Comparison of ENCODE assay signal across 20 cellular contexts in the genomic region with DNA sequence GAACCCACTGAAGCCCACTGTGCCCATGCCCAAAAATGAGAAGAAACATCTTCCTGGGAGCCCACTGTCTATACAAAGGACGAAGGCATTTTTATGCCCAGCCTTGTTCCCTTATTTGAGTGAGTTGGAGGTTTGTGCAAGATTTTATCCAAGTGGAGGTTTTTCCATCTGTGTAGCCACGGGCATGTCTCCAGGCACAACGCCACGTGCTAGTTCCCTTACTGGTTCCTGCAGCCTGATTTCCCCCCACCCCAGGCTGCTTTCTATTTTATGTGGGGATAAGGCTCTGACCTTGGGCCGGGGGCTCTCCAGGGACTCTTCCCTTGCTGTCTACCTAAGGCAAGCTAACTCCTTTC. TPM values are rescaled to one million over a fixed set of nuclear protein-coding genes. Genes with fewer than 3 reads are reported as not detected.
DNase-seq lines count a peak whose midpoint lies in the region; ATAC-seq and TF ChIP-seq lines count a peak whose summit lies in the region.
"Had no signal": no experiment of that assay in that cellular context is flagged by ENCODE, and none has a peak within 500 bp of the region (broad histone marks: within the 10 kb centered on the region; RNA-seq: fewer than 3 reads in every experiment).

No MANE protein-coding gene starts in this region.

- H3K4me3 Mint-ChIP-seq in activated CD8-positive, alpha-beta T cell treated with anti-CD3 and anti-CD28 coated beads for 36 hours = no peak overlapping the region
- H3K4me3 Mint-ChIP-seq in CD4-positive, alpha-beta memory T cell = no peak overlapping the region
- H3K4me3 Mint-ChIP-seq: T-helper 2 cell treated with Interferon-gamma antibody and Interleukin-4, amounts not matched to agents 5 μg/mL and 100 μg/mL, for 36 hours had no signal

- 66 to 88% (median 76%) methylated on average over 5 of the region's 5 CpGs for WGBS in psoas muscle, 3 donors

- H3K4me3 ChIP-seq in AG04450 (ENCODE audit: low read depth, low read length) (no peak overlapping the region), fibroblast of lung (replicated peaks in 1 of 4; ENCODE audit: control extremely low read depth in 1 of 4, insufficient read depth in 1 of 4, low read depth in 3 of 4, low read length in 4 of 4) (no peak overlapping the region), psoas muscle (no peak overlapping the region), OCI-LY7 (ENCODE audit: low read depth, low read length, poor library complexity, severe bottlenecking) (no peak overlapping the region)
- no peak overlapping the region for H3K4me3 ChIP-seq in CD4-positive, alpha-beta memory T cell (ENCODE audit: low read length in 2 of 2)
- H3K4me3 ChIP-seq: body of pancreas, ovary, uterus had no signal

- POLR2A ChIA-PET in AG04450 (lab: Yijun Ruan, JAX) = interaction anchor here (1.0 to 1.2 kb wide), 2 partner anchors 17 to 23 kb away, joined by 3 to 5 read pairs; no protein-coding TSS in a partner anchor
- POLR2A ChIA-PET in RWPE1 (lab: Yijun Ruan, JAX; ENCODE audit: low non-redundant PET) = no interaction called here
- POLR2A ChIA-PET in OCI-LY7 (lab: Charles Lee) = no interaction called here
- POLR2A ChIA-PET in activated CD8-positive, alpha-beta T cell treated with anti-CD3 and anti-CD28 coated beads for 36 hours (lab: Charles Lee) = no interaction called here
- POLR2A ChIA-PET in CD4-positive, alpha-beta memory T cell (lab: Charles Lee; ENCODE audit: partially characterized antibody) = no interaction called here

- no peak overlapping the region for H3K27ac Mint-ChIP-seq in activated CD8-positive, alpha-beta T cell treated with anti-CD3 and anti-CD28 coated beads for 36 hours
- H3K27ac Mint-ChIP-seq in CD4-positive, alpha-beta memory T cell = no peak overlapping the region
- H3K27ac Mint-ChIP-seq: T-helper 2 cell treated with Interferon-gamma antibody and Interleukin-4, amounts not matched to agents 5 μg/mL and 100 μg/mL, for 36 hours had no signal

- no TSS peak for BruUV-seq in OCI-LY7 (replicated peaks; lab: Mats Ljungman, UMichigan)

- H3K36me3 Mint-ChIP-seq in activated CD8-positive, alpha-beta T cell treated with anti-CD3 and anti-CD28 coated beads for 36 hours (ENCODE audit: low read depth) = peaks cover 24% of the 10 kb centered on the region
- H3K36me3 Mint-ChIP-seq in CD4-positive, alpha-beta memory T cell = peaks cover 11 to 15% of the 10 kb centered on the region in 2 donors

- H3K9ac ChIP-seq in fibroblast of lung (ENCODE audit: insufficient read depth, low read length) = no peak overlapping the region

- intact Hi-C loops in psoas muscle (cut with DNase I) = no loop called here
- intact Hi-C loops in OCI-LY7 (cut with micrococcal nuclease; ENCODE audit: unreplicated experiment) = no loop called here
- intact Hi-C loops in activated CD8-positive, alpha-beta T cell treated with anti-CD3 and anti-CD28 coated beads for 36 hours (cut with micrococcal nuclease) = no loop called here
- intact Hi-C loops in CD4-positive, alpha-beta memory T cell (cut with micrococcal nuclease) = no loop called here

- H3K9me3 ChIP-seq in AG04450 (ENCODE audit: control insufficient read depth, insufficient read depth, low read length) (peaks cover 17% of the 10 kb centered on the region), fibroblast of lung (ENCODE audit: control insufficient read depth, insufficient read depth, low read depth, low read length) (no peaks in the 10 kb centered on the region), psoas muscle (peaks cover 46% of the 10 kb centered on the region), OCI-LY7 (ENCODE audit: low read length) (no peaks in the 10 kb centered on the region)
- no peaks in the 10 kb centered on the region for H3K9me3 ChIP-seq in CD4-positive, alpha-beta memory T cell (ENCODE audit: control insufficient read depth in 1 of 2, low read length in 2 of 2)

- peaks cover 17% of the 10 kb centered on the region for H3K9me3 Mint-ChIP-seq in activated CD8-positive, alpha-beta T cell treated with anti-CD3 and anti-CD28 coated beads for 36 hours
- H3K9me3 Mint-ChIP-seq in CD4-positive, alpha-beta memory T cell = peaks cover 0 to 55% (median 33%) of the 10 kb centered on the region in 8 donors

- in situ Hi-C loops in GM13977 (cut with MboI; ENCODE audit: low pct_unique_long_range_greater_than_20kb, low sequenced_read_pairs, unreplicated experiment) = no loop called here

- H3K27me3 ChIP-seq in AG04450 (ENCODE audit: control insufficient read depth, insufficient read depth, low read length) = no peaks in the 10 kb centered on the region
- H3K27me3 ChIP-seq in fibroblast of lung (ENCODE audit: control insufficient read depth, insufficient read depth, low read length) = no peaks in the 10 kb centered on the region
- no peaks in the 10 kb centered on the region for H3K27me3 ChIP-seq in psoas muscle (ENCODE audit: insufficient read depth in 3 of 3, low read length in 2 of 3)
- H3K27me3 ChIP-seq in CD4-positive, alpha-beta memory T cell (ENCODE audit: insufficient read depth, low read length) = no peaks in the 10 kb centered on the region
- H3K27me3 ChIP-seq: body of pancreas, ovary, uterus had no signal

- no peak for DNase-seq in AG04450 (ENCODE audit: low read depth, low spot score)
- no peak for DNase-seq in RWPE1 (ENCODE audit: low spot score)
- no peak for DNase-seq in fibroblast of lung (ENCODE audit: low read depth in 2 of 2)
- no peak for DNase-seq in psoas muscle
- no peak for DNase-seq in GM13977 (ENCODE audit: low spot score)
- no peak for DNase-seq in OCI-LY7 (ENCODE audit: low spot score)
- DNase-seq in activated CD8-positive, alpha-beta T cell treated with anti-CD3 and anti-CD28 coated beads for 36 hours = no peak
- no peak for DNase-seq in CD4-positive, alpha-beta memory T cell
- DNase-seq: activated CD4-positive, alpha-beta T cell treated with anti-CD3 and anti-CD28 coated beads for 1 hour; activated gamma-delta T cell treated with Interleukin-2 at 50 U/mL for 16 hours; GDM1; NCI-H1694; NCI-H345; SHP77; stimulated activated naive CD4-positive, alpha-beta T cell treated with Interleukin-2 at 50 U/mL for 16 hours had no signal

- ATAC-seq in psoas muscle = peak; percentile 13 to 41 (median 20)
- ATAC-seq in activated CD8-positive, alpha-beta T cell treated with anti-CD3 and anti-CD28 coated beads for 36 hours = no peak

- no peaks in the 10 kb centered on the region for H3K9me2 ChIP-seq in OCI-LY7 (ENCODE audit: insufficient read depth, low read length)

- peak overlapping the region; percentile 86 for H3K27ac ChIP-seq in AG04450 (ENCODE audit: low read depth, low read length)
- H3K27ac ChIP-seq in RWPE1 = peak overlapping the region; percentile 91
- H3K27ac ChIP-seq in fibroblast of lung (ENCODE audit: insufficient read depth, low read length) = peak overlapping the region; percentile 60
- H3K27ac ChIP-seq in psoas muscle = no peak overlapping the region
- no peak overlapping the region for H3K27ac ChIP-seq in OCI-LY7 (ENCODE audit: low read depth, low read length, poor library complexity, severe bottlenecking)
- H3K27ac ChIP-seq in CD4-positive, alpha-beta memory T cell (ENCODE audit: low read depth, low read length) = no peak overlapping the region
- H3K27ac ChIP-seq: body of pancreas, ovary, uterus had no signal

- no peaks in the 10 kb centered on the region for H3K27me3 Mint-ChIP-seq in activated CD8-positive, alpha-beta T cell treated with anti-CD3 and anti-CD28 coated beads for 36 hours
- no peaks in the 10 kb centered on the region for H3K27me3 Mint-ChIP-seq in CD4-positive, alpha-beta memory T cell

- H4K20me1 ChIP-seq in fibroblast of lung (ENCODE audit: control insufficient read depth, extremely low read depth, insufficient read depth, low read length) = no peaks in the 10 kb centered on the region
- H4K20me1 ChIP-seq in OCI-LY7 (ENCODE audit: insufficient read depth, low read length) = no peaks in the 10 kb centered on the region

- CTCF ChIA-PET in AG04450 (lab: Charles Lee) = no interaction called here
- CTCF ChIA-PET in RWPE1 (lab: Yijun Ruan, JAX) = interaction anchor here (0.5 kb wide), 1 partner anchor 12 kb away, joined by 3 read pairs; no protein-coding TSS in a partner anchor
- CTCF ChIA-PET in OCI-LY7 (lab: Charles Lee; ENCODE audit: unreplicated experiment) = no interaction called here
- CTCF ChIA-PET in activated CD8-positive, alpha-beta T cell treated with anti-CD3 and anti-CD28 coated beads for 36 hours (lab: Charles Lee) = no interaction called here
- CTCF ChIA-PET in CD4-positive, alpha-beta memory T cell (lab: Charles Lee; ENCODE audit: partially characterized antibody) = no interaction called here

- H3K4me1 Mint-ChIP-seq in activated CD8-positive, alpha-beta T cell treated with anti-CD3 and anti-CD28 coated beads for 36 hours (ENCODE audit: low read depth) = no peaks in the 10 kb centered on the region
- no peaks in the 10 kb centered on the region for H3K4me1 Mint-ChIP-seq in CD4-positive, alpha-beta memory T cell

- H3K4me2 ChIP-seq in fibroblast of lung (ENCODE audit: extremely low read depth, insufficient read depth, low read length) (peak overlapping the region; percentile 72), OCI-LY7 (ENCODE audit: low read length) (no peak overlapping the region)

- no peak for TF ChIP-seq CTCF in AG04450 (IDR thresholded peaks at IDR 0.05; ENCODE audit: low read depth, low read length)
- TF ChIP-seq CTCF in RWPE1 (conservative IDR thresholded peaks at IDR 0.05; ENCODE audit: low read depth) = no peak
- no peak for TF ChIP-seq CTCF in fibroblast of lung (conservative IDR thresholded peaks at IDR 0.05 in 1 of 2, IDR thresholded peaks at IDR 0.05 in 1 of 2; ENCODE audit: low read depth in 1 of 2, low read length in 2 of 2)
- no peak for TF ChIP-seq CTCF in psoas muscle (IDR thresholded peaks at IDR 0.05)
- TF ChIP-seq CTCF in GM13977 (IDR thresholded peaks at IDR 0.05; ENCODE audit: extremely low read depth, insufficient read depth, missing control alignments) = no peak
- TF ChIP-seq CTCF in OCI-LY7 (conservative IDR thresholded peaks at IDR 0.05; ENCODE audit: low read length) = no peak
- TF ChIP-seq CTCF in activated CD8-positive, alpha-beta T cell treated with anti-CD3 and anti-CD28 coated beads for 36 hours (IDR thresholded peaks at IDR 0.05) = no peak

- H3K36me3 ChIP-seq in fibroblast of lung (ENCODE audit: control insufficient read depth, insufficient read depth, low read length) = no peaks in the 10 kb centered on the region
- H3K36me3 ChIP-seq in psoas muscle (ENCODE audit: insufficient read depth in 1 of 2, low read depth in 1 of 2) = no peaks in the 10 kb centered on the region
- no peaks in the 10 kb centered on the region for H3K36me3 ChIP-seq in OCI-LY7 (ENCODE audit: insufficient read depth, low read length)
- no peaks in the 10 kb centered on the region for H3K36me3 ChIP-seq in CD4-positive, alpha-beta memory T cell (ENCODE audit: insufficient read depth, low read length)
- H3K36me3 ChIP-seq: ovary, uterus had no signal

- H3K4me1 ChIP-seq in fibroblast of lung (ENCODE audit: control insufficient read depth, extremely low read depth, insufficient read depth, low read length) (peaks cover 8% of the 10 kb centered on the region), psoas muscle (no peaks in the 10 kb centered on the region), OCI-LY7 (ENCODE audit: insufficient read depth, low read length, poor library complexity, severe bottlenecking) (no peaks in the 10 kb centered on the region)
- H3K4me1 ChIP-seq in CD4-positive, alpha-beta memory T cell (ENCODE audit: insufficient read depth, low read length) = no peaks in the 10 kb centered on the region
- H3K4me1 ChIP-seq: body of pancreas, uterus had no signal

- no peak overlapping the region for H2AFZ ChIP-seq in fibroblast of lung (ENCODE audit: low read length)
- H2AFZ ChIP-seq in OCI-LY7 (ENCODE audit: low read length) = no peak overlapping the region

- no peaks in the 10 kb centered on the region for H3K79me2 ChIP-seq in fibroblast of lung (ENCODE audit: control insufficient read depth, insufficient read depth, low read length)
- H3K79me2 ChIP-seq in OCI-LY7 (ENCODE audit: insufficient read depth, low read depth, low read length) = no peaks in the 10 kb centered on the region

RNA-seq across cellular contexts. Expression of gene TXNL4A, which starts 22.2 kb away (rescaled TPM):
- polyA plus RNA-seq in AG04450 (2011; rRNA removed) (114 and 131 TPM in 2 replicates), fibroblast of lung (101 and 117 TPM in 2 replicates), psoas muscle (100 to 1,000 TPM; 111 to 217 (median 150) TPM)
- 45.5 and 48.7 TPM in 2 replicates for polyA minus RNA-seq in AG04450 (2011; rRNA and poly(A)+ RNA removed)
- total RNA-seq in fibroblast of lung (21.1 and 39.5 TPM in 2 replicates), psoas muscle (100 to 1,000 TPM in 3 of 4 donors, 10 to 100 TPM in 1; 81.5 to 147 (median 108) TPM), OCI-LY7 (2022) (91.4 and 95.0 TPM in 2 replicates)
- polyA plus RNA-seq in fibroblast of lung (2012) = 147 and 173 TPM in 2 replicates
- 11.0 and 40.6 TPM in 2 replicates for polyA minus RNA-seq in fibroblast of lung (ENCODE audit: low replicate concordance)
- 44.7 and 45.9 TPM in 2 replicates for total RNA-seq in OCI-LY7 (2014; rRNA removed; shearing (Covaris generic))
- 100 to 1,000 TPM; 172 to 189 TPM for total RNA-seq in activated CD8-positive, alpha-beta T cell treated with anti-CD3 and anti-CD28 coated beads for 36 hours
- 10 to 100 TPM; 72.6 to 76.1 TPM for total RNA-seq in CD4-positive, alpha-beta memory T cell
- 100 to 1,000 TPM; 213 to 224 TPM for polyA plus RNA-seq in CD4-positive, alpha-beta memory T cell

RNA-seq across cellular contexts. Expression of gene RBFA, which starts 23.7 kb away (rescaled TPM):
- 32.6 and 32.8 TPM in 2 replicates for polyA plus RNA-seq in AG04450 (2011; rRNA removed)
- polyA minus RNA-seq in AG04450 (2011; rRNA and poly(A)+ RNA removed) = 20.6 and 20.9 TPM in 2 replicates
- 22.9 and 25.3 TPM in 2 replicates for total RNA-seq in fibroblast of lung
- polyA plus RNA-seq in fibroblast of lung = 25.3 and 27.7 TPM in 2 replicates
- 25.2 and 30.4 TPM in 2 replicates for polyA plus RNA-seq in fibroblast of lung (2012)
- polyA minus RNA-seq in fibroblast of lung (ENCODE audit: low replicate concordance) = 9.5 and 12.4 TPM in 2 replicates
- total RNA-seq in psoas muscle = 10 to 100 TPM; 17.9 to 29.0 (median 19.0) TPM
- polyA plus RNA-seq in psoas muscle = 10 to 100 TPM; 19.1 to 25.0 (median 20.0) TPM
- total RNA-seq in OCI-LY7 (2014; rRNA removed; shearing (Covaris generic)) = 20.4 and 25.9 TPM in 2 replicates
- total RNA-seq in OCI-LY7 (2022) = 28.1 and 28.3 TPM in 2 replicates
- total RNA-seq in activated CD8-positive, alpha-beta T cell treated with anti-CD3 and anti-CD28 coated beads for 36 hours = 10 to 100 TPM; 41.7 to 45.5 TPM
- 10 to 100 TPM; 14.5 to 14.9 TPM for total RNA-seq in CD4-positive, alpha-beta memory T cell
- polyA plus RNA-seq in CD4-positive, alpha-beta memory T cell = 1 to 10 TPM; 8.8 to 9.4 TPM

RNA-seq across cellular contexts. Expression of gene HSBP1L1, which starts 46.1 kb away (rescaled TPM):
- polyA plus RNA-seq in AG04450 (2011; rRNA removed) = 15.8 and 19.4 TPM in 2 replicates
- 1.8 and 4.0 TPM in 2 replicates for polyA minus RNA-seq in AG04450 (2011; rRNA and poly(A)+ RNA removed)
- 13.4 and 14.6 TPM in 2 replicates for total RNA-seq in fibroblast of lung
- polyA plus RNA-seq in fibroblast of lung = 16.3 and 24.6 TPM in 2 replicates
- polyA plus RNA-seq in fibroblast of lung (2012) = 21.4 and 30.2 TPM in 2 replicates
- polyA minus RNA-seq in fibroblast of lung (ENCODE audit: low replicate concordance) = 2.5 and 7.1 TPM in 2 replicates
- total RNA-seq in psoas muscle = 1 to 10 TPM; 2.5 to 9.3 (median 8.4) TPM
- polyA plus RNA-seq in psoas muscle = 10 to 100 TPM in 2 of 3 donors, 1 to 10 TPM in 1; 5.0 to 11.9 (median 10.2) TPM
- not detected in 2 replicates for total RNA-seq in OCI-LY7 (2014; rRNA removed; shearing (Covaris generic))
- total RNA-seq in OCI-LY7 (2022) = not detected in 2 replicates
- total RNA-seq in activated CD8-positive, alpha-beta T cell treated with anti-CD3 and anti-CD28 coated beads for 36 hours = 1 to 10 TPM; 5.1 TPM
- total RNA-seq in CD4-positive, alpha-beta memory T cell = 10 to 100 TPM; 30.7 to 34.8 TPM
- 10 to 100 TPM; 12.7 to 18.2 TPM for polyA plus RNA-seq in CD4-positive, alpha-beta memory T cell
- total RNA-seq: HT1080 had no signal

RNA-seq across cellular contexts. Expression of gene SLC66A2, which starts 59.1 kb away (rescaled TPM):
- 13.9 and 18.1 TPM in 2 replicates for polyA plus RNA-seq in AG04450 (2011; rRNA removed)
- polyA minus RNA-seq in AG04450 (2011; rRNA and poly(A)+ RNA removed) = 14.0 and 18.3 TPM in 2 replicates
- 34.4 and 46.1 TPM in 2 replicates for total RNA-seq in fibroblast of lung
- polyA plus RNA-seq in fibroblast of lung = 13.2 and 18.0 TPM in 2 replicates
- 27.1 and 36.7 TPM in 2 replicates for polyA plus RNA-seq in fibroblast of lung (2012)
- polyA minus RNA-seq in fibroblast of lung (ENCODE audit: low replicate concordance) = 18.5 and 19.5 TPM in 2 replicates
- total RNA-seq in psoas muscle = 100 to 1,000 TPM in 2 of 4 donors, 10 to 100 TPM in 2; 36.4 to 160 (median 72.7) TPM
- polyA plus RNA-seq in psoas muscle = 10 to 100 TPM; 53.4 to 79.3 (median 67.7) TPM
- total RNA-seq in OCI-LY7 (2014; rRNA removed; shearing (Covaris generic)) = 14.5 and 16.5 TPM in 2 replicates
- 15.1 and 17.9 TPM in 2 replicates for total RNA-seq in OCI-LY7 (2022)
- 10 to 100 TPM; 28.2 to 29.7 TPM for total RNA-seq in activated CD8-positive, alpha-beta T cell treated with anti-CD3 and anti-CD28 coated beads for 36 hours
- 10 to 100 TPM; 26.0 to 26.4 TPM for total RNA-seq in CD4-positive, alpha-beta memory T cell
- polyA plus RNA-seq in CD4-positive, alpha-beta memory T cell = 10 to 100 TPM; 15.7 to 21.3 TPM

Comparison
In these comparisons a context has a peak if more than half of its experiments do, and no peak if none do; other contexts are left out.
1. H3K27ac ChIP-seq: peak in AG04450 (single experiment), RWPE1 (single experiment) and fibroblast of lung (single experiment); none in psoas muscle (single experiment), OCI-LY7 (single experiment) and CD4-positive, alpha-beta memory T cell (single experiment).